ENCODE assay signal across 29 cellular contexts in the genomic region with DNA sequence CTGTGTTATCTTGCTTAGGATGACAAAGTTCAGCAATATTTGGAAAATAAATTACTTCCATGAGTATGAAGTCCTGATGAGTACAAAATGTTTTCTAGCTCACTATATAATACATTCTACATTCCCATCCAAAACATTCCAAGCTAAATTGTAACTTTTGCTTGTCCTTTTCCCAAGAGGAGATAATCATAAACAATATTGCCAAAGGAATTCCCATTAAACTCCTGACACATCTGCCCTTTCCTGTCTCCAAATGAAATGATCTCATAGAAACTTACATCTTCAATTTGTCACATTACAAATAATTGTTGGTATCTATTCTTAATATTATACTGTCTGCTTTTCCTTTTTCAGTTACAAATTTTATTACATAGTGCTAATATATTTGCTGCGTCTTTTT.
"Had no signal": no experiment of that assay in that cellular context is flagged by ENCODE, and none has a peak within 500 bp of the region (broad histone marks: within the 10 kb centered on the region; RNA-seq: fewer than 3 reads in every experiment).

No MANE protein-coding gene starts in this region.

- H3K9ac ChIP-seq: parathyroid adenoma had no signal

- H3K4me1 ChIP-seq: parathyroid adenoma, psoas muscle, right lobe of liver, sigmoid colon, spleen, stomach, thyroid gland, tibial nerve, upper lobe of left lung, vagina had no signal

- ATAC-seq: naive thymus-derived CD8-positive, alpha-beta T cell; natural killer cell treated with Interleukin-12 subunit alpha and Interleukin-12 subunit beta and Interleukin-15 and Interleukin-18, amount 100 ng/mL, for 72 hours; psoas muscle; right cardiac atrium; right lobe of liver; stimulated activated effector memory CD8-positive, alpha-beta T cell treated with anti-CD3 and anti-CD28 coated beads, Interleukin-12 subunit alpha, Interleukin-12 subunit beta, amount 100 ng/mL, for 72 hours; stimulated activated naive B cell treated with anti-CD40 and anti-IgM and Interleukin-4, amounts not matched to agents 10 μg/mL and 1 μg/mL and 100 μg/mL, for 72 hours had no signal

- H3K27ac ChIP-seq: neutrophil, ovary, parathyroid adenoma, psoas muscle, right lobe of liver, sigmoid colon, skin epidermis, spleen, stomach, thoracic aorta, thyroid gland, tibial nerve, upper lobe of left lung, vagina had no signal

- H3K79me2 ChIP-seq: parathyroid adenoma had no signal

- DNase-seq: naive thymus-derived CD8-positive, alpha-beta T cell; nephron progenitor cell; nucleus accumbens; ovary; posterior cingulate gyrus; psoas muscle; right cardiac atrium; right lobe of liver; sigmoid colon; spleen; stimulated activated CD4-positive, alpha-beta T cell treated with anti-CD3 and anti-CD28 coated beads, Interleukin-12 subunit alpha, Interleukin-12 subunit beta, amount 100 ng/mL, for 4 hours; stimulated activated CD4-positive, alpha-beta T cell treated with anti-CD3 and anti-CD28 coated beads, Interleukin-1b, Interleukin-23, amount 100 ng/mL, for 48 hours; stimulated activated CD4-positive, alpha-beta T cell treated with anti-CD3 and anti-CD28 coated beads, Interleukin-2, amount 100 ng/mL, for 48 hours; stimulated activated CD4-positive, alpha-beta T cell treated with anti-CD3 and anti-CD28 coated beads, Interleukin-4, amount 100 ng/mL, for 24 hours; stimulated activated naive B cell treated with anti-CD40 and anti-IgM and Interleukin-4, amounts not matched to agents 10 μg/mL and 1 μg/mL and 100 μg/mL, for 72 hours; stimulated activated naive CD4-positive, alpha-beta T cell treated with Interleukin-2 at 50 U/mL for 16 hours; stomach; thyroid gland; trophoblast cell; upper lobe of left lung had no signal

- H3K4me2 ChIP-seq: smooth muscle cell had no signal

- H3K9me3 ChIP-seq: neutrophil, ovary, psoas muscle, right lobe of liver, sigmoid colon, stomach, thoracic aorta, thyroid gland, tibial nerve, upper lobe of left lung, vagina had no signal

- H2AFZ ChIP-seq: parathyroid adenoma had no signal

- H3K27me3 ChIP-seq: ovary, right lobe of liver, sigmoid colon, spleen, stomach, thyroid gland, tibial nerve, upper lobe of left lung, vagina had no signal

- H3K4me3 ChIP-seq: ovary, psoas muscle, right lobe of liver, sigmoid colon, skin epidermis, smooth muscle cell, spleen, stomach, thoracic aorta, thyroid gland, tibial nerve, upper lobe of left lung, vagina had no signal

- H3K36me3 ChIP-seq: neutrophil, ovary, right lobe of liver, sigmoid colon, spleen, stomach, thoracic aorta, thyroid gland, tibial nerve, upper lobe of left lung, vagina had no signal
